ENCODE assay signal across 8 cellular contexts in the genomic region with DNA sequence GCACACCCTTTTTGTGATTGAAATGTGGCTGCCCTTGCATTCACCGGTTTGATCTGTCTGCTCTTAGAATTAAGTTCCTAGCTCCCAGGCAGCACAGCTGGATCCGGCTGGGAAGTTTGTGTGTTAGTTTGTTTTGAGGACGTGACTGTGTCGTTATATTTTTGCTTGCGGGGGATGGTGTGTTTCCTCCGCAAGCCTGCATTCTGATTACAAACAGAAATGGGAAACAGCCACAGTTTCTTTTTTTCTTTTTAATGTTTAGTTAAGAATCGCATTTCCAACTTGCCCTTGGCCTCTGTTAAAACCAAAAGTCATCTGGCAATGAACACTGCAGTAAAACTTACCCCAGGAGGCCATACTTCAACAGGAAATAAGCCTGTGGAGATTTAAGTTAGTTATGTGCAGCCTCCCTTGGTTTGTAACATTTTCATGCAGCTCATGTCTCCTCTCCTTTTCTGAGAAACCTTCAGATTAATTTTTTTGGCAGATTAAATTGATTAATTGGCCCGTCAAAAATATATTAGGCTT. TPM values are rescaled to one million over a fixed set of nuclear protein-coding genes. Genes with fewer than 3 reads are reported as not detected.
A peak's percentile ranks its signal among the peaks of the same experiment; 100 is the strongest.
DNase-seq lines count a peak whose midpoint lies in the region; ATAC-seq and TF ChIP-seq lines count a peak whose summit lies in the region.

No MANE protein-coding gene starts in this region.

- H3K27me3 Mint-ChIP-seq in effector memory CD8-positive, alpha-beta T cell = no peaks in the 10 kb centered on the region

- H3K4me1 Mint-ChIP-seq in effector memory CD8-positive, alpha-beta T cell (ENCODE audit: low read depth in 2 of 2) = peaks cover 36 to 47% of the 10 kb centered on the region in 2 donors

- ATAC-seq in GM21515 (IDR thresholded peaks at IDR 0.05; ENCODE audit: unreplicated experiment) (peak; percentile 16), mucosa of descending colon (peak; percentile 43), HG03469 (IDR thresholded peaks at IDR 0.05; ENCODE audit: unreplicated experiment) (no peak)
- ATAC-seq in effector memory CD8-positive, alpha-beta T cell (replicated peaks) = peak; percentile 10

- peak overlapping the region; percentile 92 to 93 for H3K27ac Mint-ChIP-seq in effector memory CD8-positive, alpha-beta T cell

- H3K9me3 ChIP-seq in mucosa of descending colon = no peaks in the 10 kb centered on the region

- intact Hi-C loops in mucosa of descending colon (cut with DNase I, micrococcal nuclease) = no loop called here

- H3K36me3 ChIP-seq in mucosa of descending colon (ENCODE audit: low read depth) = no peaks in the 10 kb centered on the region

- DNase-seq in ACHN = peak; percentile 28
- DNase-seq in RKO (ENCODE audit: low spot score) = peak; percentile 75
- no peak for DNase-seq in effector memory CD8-positive, alpha-beta T cell
- DNase-seq in mucosa of descending colon = no peak
- DNase-seq in cortex of kidney (lab: John Stamatoyannopoulos, UW) = no peak
- DNase-seq in NCI-H1694 (lab: John Stamatoyannopoulos, UW) = no peak

- H3K4me3 Mint-ChIP-seq in effector memory CD8-positive, alpha-beta T cell = peak overlapping the region; percentile 87 to 97

- no peaks in the 10 kb centered on the region for H3K9me3 Mint-ChIP-seq in effector memory CD8-positive, alpha-beta T cell

- H3K4me1 ChIP-seq in mucosa of descending colon (ENCODE audit: low read depth) = peaks cover 16% of the 10 kb centered on the region

- TF ChIP-seq CTCF in mucosa of descending colon (IDR thresholded peaks at IDR 0.05) = no peak

- in situ Hi-C loops in ACHN (cut with HindIII; ENCODE audit: low pct_ligation_motif_present, low pct_unique_long_range_greater_than_20kb, low sequenced_read_pairs) = no loop called here

- H3K4me3 ChIP-seq in mucosa of descending colon = peak overlapping the region; percentile 84

- peaks cover 8% of the 10 kb centered on the region for H3K36me3 Mint-ChIP-seq in effector memory CD8-positive, alpha-beta T cell (ENCODE audit: insufficient read depth)

RNA-seq across cellular contexts. Expression of gene TMOD3, which starts 0.9 kb away (rescaled TPM):
- total RNA-seq in mucosa of descending colon = 10 to 100 TPM; 43.8 to 65.2 (median 63.7) TPM

Comparison
In these comparisons a context has a peak if more than half of its experiments do, and no peak if none do; other contexts are left out.
1. DNase-seq: peak in ACHN (single experiment) and RKO (single experiment); none in effector memory CD8-positive, alpha-beta T cell (0 of 3), mucosa of descending colon (0 of 3), cortex of kidney (single experiment) and NCI-H1694 (single experiment).